ENCODE assay signal across 8 cellular contexts in genomic region chr1:161313554-161314200, GRCh38. TPM values are rescaled to one million over a fixed set of nuclear protein-coding genes. Genes with fewer than 3 reads are reported as not detected.
DNase-seq lines count a peak whose midpoint lies in the region; ATAC-seq and TF ChIP-seq lines count a peak whose summit lies in the region.

No MANE protein-coding gene starts in this region.

- H3K9me3 ChIP-seq in colonic mucosa (no peaks in the 10 kb centered on the region), mucosa of descending colon (no peaks in the 10 kb centered on the region), aorta (ENCODE audit: control insufficient read depth, low read length) (no peaks in the 10 kb centered on the region)

- H3K4me1 ChIP-seq in colonic mucosa (peaks cover 6% of the 10 kb centered on the region), mucosa of descending colon (ENCODE audit: low read depth) (peaks cover 9% of the 10 kb centered on the region), aorta (ENCODE audit: control insufficient read depth in 1 of 2, insufficient read depth in 2 of 2, low read length in 2 of 2) (no peaks in the 10 kb centered on the region)

- TF ChIP-seq CTCF in colonic mucosa (IDR thresholded peaks at IDR 0.05) (no peak), mucosa of descending colon (IDR thresholded peaks at IDR 0.05) (no peak)

- H3K36me3 ChIP-seq in colonic mucosa (no peaks in the 10 kb centered on the region), mucosa of descending colon (ENCODE audit: low read depth) (no peaks in the 10 kb centered on the region), aorta (ENCODE audit: control insufficient read depth in 1 of 2, insufficient read depth in 2 of 2, low read length in 1 of 2) (no peaks in the 10 kb centered on the region)

- peak overlapping the region; percentile 76 for H3K4me3 ChIP-seq in colonic mucosa
- H3K4me3 ChIP-seq in mucosa of descending colon, result peak overlapping the region; percentile 72
- peak overlapping the region; percentile 87 to 88 for H3K4me3 ChIP-seq in aorta (ENCODE audit: low read length in 2 of 2)

- WGBS in aorta, 2 donors, result 36 to 39% methylated on average over 28 of the region's 28 CpGs

- ATAC-seq in GM18519 (IDR thresholded peaks at IDR 0.05; ENCODE audit: low FRiP score, unreplicated experiment) (peak; percentile 11), mucosa of descending colon (peak; percentile 23), aorta (ENCODE audit: low FRiP score) (peak; percentile 31)

- peak overlapping the region; percentile 83 to 97 for H3K9ac ChIP-seq in colonic mucosa (ENCODE audit: low read depth in 2 of 2, low read length in 2 of 2)

- DNase-seq in NCI-H146 treated with DMSO at 0.1 percent for 48 hours (lab: John Stamatoyannopoulos, UW; ENCODE audit: unreplicated experiment) (peak; percentile 11), colonic mucosa (no peak), mucosa of descending colon (peak in 2 of 3 donors; percentile 26 to 40), aorta (no peak), NCI-H446 (lab: John Stamatoyannopoulos, UW) (no peak), glomerular visceral epithelial cell (ENCODE audit: extremely low spot score) (no peak)
- no peak for DNase-seq in stimulated activated CD4-positive, alpha-beta T cell treated with anti-CD3 and anti-CD28 coated beads, Interleukin-2, amount 100 ng/mL, for 48 hours

- intact Hi-C loops in colonic mucosa (cut with DNase I), result no loop called here
- intact Hi-C loops in mucosa of descending colon (cut with DNase I, micrococcal nuclease), result no loop called here
- intact Hi-C loops in aorta (cut with DNase I), result loop anchor here (2.0 to 5.0 kb wide), 3 partner anchors 55 to 87 kb away; partner anchors contain the start of gene TOMM40L (in 2 of the 2)

- H3K27me3 ChIP-seq in colonic mucosa, result no peaks in the 10 kb centered on the region
- no peaks in the 10 kb centered on the region for H3K27me3 ChIP-seq in aorta (ENCODE audit: control insufficient read depth in 1 of 2, insufficient read depth in 2 of 2, low read length in 1 of 2)

- H3K27ac ChIP-seq in colonic mucosa (peak overlapping the region; percentile 73), aorta (ENCODE audit: low read depth in 1 of 2, low read length in 2 of 2) (peak overlapping the region in 1 of 2 donors; percentile 4)

RNA-seq across cellular contexts. Expression of gene SDHC, which starts 0.5 kb away (rescaled TPM):
- total RNA-seq in colonic mucosa (100 to 1,000 TPM; 294 to 331 TPM), mucosa of descending colon (100 to 1,000 TPM; 194 to 244 (median 244) TPM), aorta (100 to 1,000 TPM; 103 to 127 TPM)
- 100 to 1,000 TPM; 117 to 129 TPM for polyA plus RNA-seq in aorta

RNA-seq across cellular contexts. Expression of gene MPZ, which starts 3.9 kb away (rescaled TPM):
- total RNA-seq in colonic mucosa (1 to 10 TPM; 2.7 to 3.1 TPM), mucosa of descending colon (10 to 100 TPM in 1 of 3 donors, 1 to 10 TPM in 2; 2.1 to 12.2 (median 3.2) TPM), aorta (10 to 100 TPM; 11.2 to 19.4 TPM)
- polyA plus RNA-seq in aorta, result 1 to 10 TPM in 1 of 2 donors, not detected in 1; 1.5 TPM

RNA-seq across cellular contexts. Expression of gene CFAP126, which starts 54.0 kb away (rescaled TPM):
- total RNA-seq in colonic mucosa, result not detected
- total RNA-seq in mucosa of descending colon, result not detected
- not detected for total RNA-seq in aorta
- polyA plus RNA-seq in aorta, result not detected

RNA-seq across cellular contexts. Expression of gene PCP4L1, which starts 55.1 kb away (rescaled TPM):
- total RNA-seq in colonic mucosa (1 to 10 TPM in 1 of 2 donors, under 1 TPM in 1; 0.22 to 1.4 TPM), mucosa of descending colon (10 to 100 TPM in 1 of 3 donors, 1 to 10 TPM in 1, under 1 TPM in 1; 0.41 to 12.2 (median 1.6) TPM), aorta (1 to 10 TPM in 1 of 2 donors, under 1 TPM in 1; 0.69 to 1.2 TPM)
- not detected for polyA plus RNA-seq in aorta

Comparison
In these comparisons a context has a peak if more than half of its experiments do, and no peak if none do; other contexts are left out.
1. DNase-seq: peak in NCI-H146 treated with DMSO at 0.1 percent for 48 hours (single experiment) and mucosa of descending colon (2 of 3); none in colonic mucosa (single experiment), aorta (0 of 2), stimulated activated CD4-positive, alpha-beta T cell treated with anti-CD3 and anti-CD28 coated beads, Interleukin-2, amount 100 ng/mL, for 48 hours (0 of 2), NCI-H446 (0 of 2) and glomerular visceral epithelial cell (single experiment).
2. intact Hi-C loops: an anchor here in aorta (2.0 to 5.0 kb wide); none called in colonic mucosa and mucosa of descending colon.
3. Peak in every context shown above with its lines, with median percentiles within 50 percentile points of each other: ATAC-seq and H3K4me3 ChIP-seq.